Comparison of ENCODE assay signal across 2 cellular contexts in the genomic region with DNA sequence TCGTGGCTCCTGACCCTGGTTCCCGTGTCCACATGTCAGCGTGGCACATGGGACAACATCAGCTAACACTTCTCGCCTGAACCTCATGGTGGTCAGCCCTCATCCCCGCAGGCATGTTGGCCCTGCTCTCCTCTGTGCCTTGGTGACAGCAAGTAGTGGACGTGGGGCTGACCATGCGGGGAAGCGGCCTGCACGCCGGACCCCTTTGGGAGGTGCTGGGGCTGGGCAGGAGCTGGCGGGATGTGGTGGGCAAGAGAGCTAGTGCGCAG.
TF ChIP-seq lines count a peak whose summit lies in the region.

No MANE protein-coding gene starts in this region.

TF ChIP-seq in HepG2, 621 proteins besides CTCF, POLR2A, EP300 and RAD21:
- TF ChIP-seq KDM2A (CRISPR knock-in tag; IDR thresholded peaks at IDR 0.05; ENCODE audit: borderline replicate concordance, low read depth) (no peak), AGO2 (optimal IDR thresholded peaks at IDR 0.05; ENCODE audit: low read depth, low read length) (peak; percentile 17), ZNF335 (CRISPR knock-in tag; IDR thresholded peaks at IDR 0.05) (no peak)
- TF ChIP-seq, protein P1, sequence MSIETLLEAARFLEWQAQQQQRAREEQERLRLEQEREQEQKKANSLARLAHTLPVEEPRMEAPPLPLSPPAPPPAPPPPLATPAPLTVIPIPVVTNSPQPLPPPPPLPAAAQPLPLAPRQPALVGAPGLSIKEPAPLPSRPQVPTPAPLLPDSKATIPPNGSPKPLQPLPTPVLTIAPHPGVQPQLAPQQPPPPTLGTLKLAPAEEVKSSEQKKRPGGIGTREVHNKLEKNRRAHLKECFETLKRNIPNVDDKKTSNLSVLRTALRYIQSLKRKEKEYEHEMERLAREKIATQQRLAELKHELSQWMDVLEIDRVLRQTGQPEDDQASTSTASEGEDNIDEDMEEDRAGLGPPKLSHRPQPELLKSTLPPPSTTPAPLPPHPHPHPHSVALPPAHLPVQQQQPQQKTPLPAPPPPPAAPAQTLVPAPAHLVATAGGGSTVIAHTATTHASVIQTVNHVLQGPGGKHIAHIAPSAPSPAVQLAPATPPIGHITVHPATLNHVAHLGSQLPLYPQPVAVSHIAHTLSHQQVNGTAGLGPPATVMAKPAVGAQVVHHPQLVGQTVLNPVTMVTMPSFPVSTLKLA (IDR thresholded peaks at IDR 0.05) = peak; percentile 54

TF ChIP-seq in K562, 482 proteins besides CTCF, POLR2A, EP300 and RAD21:
- 0 out of 2 replicates have a peak, but pooled peaks have one; percentile 19 for TF ChIP-seq POLR2G (IDR thresholded peaks at IDR 0.05; ENCODE audit: low read depth, low read length)
- TF ChIP-seq ZNF707 (CRISPR knock-in tag; conservative IDR thresholded peaks at IDR 0.05) = no peak
